8 cellular contexts compared by ENCODE assay signal in genomic region chr5:9361835-9362234, GRCh38.
DNase-seq lines count a peak whose midpoint lies in the region; ATAC-seq and TF ChIP-seq lines count a peak whose summit lies in the region.

No MANE protein-coding gene starts in this region.

- H3K9me3 ChIP-seq in CD4-positive, CD25-positive, alpha-beta regulatory T cell (ENCODE audit: control insufficient read depth in 2 of 2, low read length in 2 of 2): no peaks in the 10 kb centered on the region
- H3K9me3 ChIP-seq in cardiac muscle cell (ENCODE audit: low read depth) (no peaks in the 10 kb centered on the region), spleen (no peaks in the 10 kb centered on the region)

- intact Hi-C loops in activated CD4-positive, alpha-beta memory T cell treated with anti-CD3 and anti-CD28 coated beads for 36 hours (cut with micrococcal nuclease): loop anchor here (1.0 to 10.0 kb wide), 5 partner anchors 43 to 883 kb away; partner anchors contain the start of gene ATPSCKMT
- intact Hi-C loops in spleen (cut with DNase I; ENCODE audit: low total_unique reads): no loop called here

- H3K27ac ChIP-seq in CD4-positive, CD25-positive, alpha-beta regulatory T cell (ENCODE audit: insufficient read depth, low read length, poor library complexity, severe bottlenecking): no peak overlapping the region
- H3K27ac ChIP-seq in cardiac muscle cell (no peak overlapping the region), spleen (no peak overlapping the region)

- TF ChIP-seq CTCF in cardiac muscle cell (IDR thresholded peaks at IDR 0.05; ENCODE audit: low read depth, low read length) (peak; percentile 91), spleen (IDR thresholded peaks at IDR 0.05 in 8 of 11, conservative IDR thresholded peaks at IDR 0.05 in 3 of 11) (peak in 9 of 11 experiments; percentile 9 to 57 (median 48))

- peaks cover 0 to 8% (median 3%) of the 10 kb centered on the region in 7 donors for H3K9me3 Mint-ChIP-seq in CD4-positive, CD25-positive, alpha-beta regulatory T cell
- H3K9me3 Mint-ChIP-seq in activated CD4-positive, alpha-beta memory T cell treated with anti-CD3 and anti-CD28 coated beads for 36 hours: no peaks in the 10 kb centered on the region

- H3K4me3 Mint-ChIP-seq in CD4-positive, CD25-positive, alpha-beta regulatory T cell: no peak overlapping the region
- H3K4me3 Mint-ChIP-seq in activated CD4-positive, alpha-beta memory T cell treated with anti-CD3 and anti-CD28 coated beads for 36 hours: no peak overlapping the region

- CTCF ChIA-PET in activated CD4-positive, alpha-beta memory T cell treated with anti-CD3 and anti-CD28 coated beads for 36 hours (lab: Charles Lee): interaction anchor here (0.6 to 1.9 kb wide), 4 partner anchors 153 to 183 kb away, joined by 3 to 11 read pairs (median 3); no protein-coding TSS in a partner anchor

- no peak overlapping the region for H3K4me3 ChIP-seq in CD4-positive, CD25-positive, alpha-beta regulatory T cell (ENCODE audit: low read depth, low read length)
- no peak overlapping the region for H3K4me3 ChIP-seq in cardiac muscle cell
- no peak overlapping the region for H3K4me3 ChIP-seq in spleen

- POLR2A ChIA-PET in activated CD4-positive, alpha-beta memory T cell treated with anti-CD3 and anti-CD28 coated beads for 36 hours (lab: Charles Lee): no interaction called here

- H3K36me3 Mint-ChIP-seq in CD4-positive, CD25-positive, alpha-beta regulatory T cell: no peaks in the 10 kb centered on the region
- no peaks in the 10 kb centered on the region for H3K36me3 Mint-ChIP-seq in activated CD4-positive, alpha-beta memory T cell treated with anti-CD3 and anti-CD28 coated beads for 36 hours

- H3K27me3 ChIP-seq in CD4-positive, CD25-positive, alpha-beta regulatory T cell (ENCODE audit: control insufficient read depth, insufficient read depth, low read length): no peaks in the 10 kb centered on the region
- H3K27me3 ChIP-seq in cardiac muscle cell (no peaks in the 10 kb centered on the region), spleen (replicated peaks in 1 of 7) (no peaks in the 10 kb centered on the region)

- no peak overlapping the region for H3K27ac Mint-ChIP-seq in CD4-positive, CD25-positive, alpha-beta regulatory T cell
- no peak overlapping the region for H3K27ac Mint-ChIP-seq in activated CD4-positive, alpha-beta memory T cell treated with anti-CD3 and anti-CD28 coated beads for 36 hours

- no peaks in the 10 kb centered on the region for H3K27me3 Mint-ChIP-seq in CD4-positive, CD25-positive, alpha-beta regulatory T cell
- no peaks in the 10 kb centered on the region for H3K27me3 Mint-ChIP-seq in activated CD4-positive, alpha-beta memory T cell treated with anti-CD3 and anti-CD28 coated beads for 36 hours

- WGBS in spleen, 5 donors: 39 to 45% (median 44%) methylated on average over 8 of the region's 8 CpGs

- H3K4me1 Mint-ChIP-seq in CD4-positive, CD25-positive, alpha-beta regulatory T cell: no peaks in the 10 kb centered on the region
- H3K4me1 Mint-ChIP-seq in activated CD4-positive, alpha-beta memory T cell treated with anti-CD3 and anti-CD28 coated beads for 36 hours (ENCODE audit: low read depth): peaks cover 19% of the 10 kb centered on the region

- H3K36me3 ChIP-seq in CD4-positive, CD25-positive, alpha-beta regulatory T cell (ENCODE audit: control insufficient read depth, insufficient read depth, low read length): no peaks in the 10 kb centered on the region
- H3K36me3 ChIP-seq in cardiac muscle cell: no peaks in the 10 kb centered on the region
- H3K36me3 ChIP-seq in spleen: no peaks in the 10 kb centered on the region

- peak in 2 of 3 donors; percentile 6 to 24 for DNase-seq in CD4-positive, CD25-positive, alpha-beta regulatory T cell
- DNase-seq in NCI-H2081 treated with DMSO at 0.1 percent for 48 hours (lab: John Stamatoyannopoulos, UW): peak; percentile 19
- DNase-seq in activated CD4-positive, alpha-beta memory T cell treated with anti-CD3 and anti-CD28 coated beads for 36 hours: peak; percentile 63
- DNase-seq in cardiac muscle cell (ENCODE audit: low read depth in 1 of 2, low spot score in 1 of 2): peak; percentile 82 to 86
- no peak for DNase-seq in spleen
- no peak for DNase-seq in epidermal melanocyte (ENCODE audit: insufficient read length, low spot score)

- no peaks in the 10 kb centered on the region for H3K4me1 ChIP-seq in CD4-positive, CD25-positive, alpha-beta regulatory T cell (ENCODE audit: control insufficient read depth, insufficient read depth, low read length, poor library complexity, severe bottlenecking)
- H3K4me1 ChIP-seq in cardiac muscle cell (ENCODE audit: low read depth) (peaks cover 6% of the 10 kb centered on the region), spleen (no peaks in the 10 kb centered on the region)

- no peak for ATAC-seq in CD4-positive, CD25-positive, alpha-beta regulatory T cell (ENCODE audit: low read depth in 2 of 2)
- ATAC-seq in GM18858 (IDR thresholded peaks at IDR 0.05; ENCODE audit: unreplicated experiment) (peak; percentile 49), HG02970 (IDR thresholded peaks at IDR 0.05; ENCODE audit: low FRiP score, unreplicated experiment) (peak; percentile 55)

- no peak for TF ChIP-seq POLR2A in spleen (IDR thresholded peaks at IDR 0.05)

Comparison
In these comparisons a context has a peak if more than half of its experiments do, and no peak if none do; other contexts are left out.
1. ATAC-seq: peak in GM18858 (single experiment) and HG02970 (single experiment); none in CD4-positive, CD25-positive, alpha-beta regulatory T cell (0 of 2).
2. DNase-seq: peak in CD4-positive, CD25-positive, alpha-beta regulatory T cell (2 of 3), NCI-H2081 treated with DMSO at 0.1 percent for 48 hours (single experiment), activated CD4-positive, alpha-beta memory T cell treated with anti-CD3 and anti-CD28 coated beads for 36 hours (single experiment) and cardiac muscle cell (2 of 2); none in spleen (single experiment) and epidermal melanocyte (single experiment).